In genomic region chrX:36957425-36958328, GRCh38 we compare ENCODE assay signal across 10 cellular contexts. TPM values are rescaled to one million over a fixed set of nuclear protein-coding genes. Genes with fewer than 3 reads are reported as not detected.
DNase-seq lines count a peak whose midpoint lies in the region; ATAC-seq, FAIRE-seq and TF ChIP-seq lines count a peak whose summit lies in the region.
"Had no signal": no experiment of that assay in that cellular context is flagged by ENCODE, and none has a peak within 500 bp of the region (broad histone marks: within the 10 kb centered on the region; RNA-seq: fewer than 3 reads in every experiment).

No MANE protein-coding gene starts in this region.

- intact Hi-C loops in PC-3 (cut with micrococcal nuclease): no loop called here

- no peak for FAIRE-seq in urothelium cell line (lab: Jason Lieb, UNC)

- peak; percentile 60 for TF ChIP-seq CTCF in neural cell (IDR thresholded peaks at IDR 0.05; ENCODE audit: poor library complexity, severe bottlenecking)
- no peak for TF ChIP-seq CTCF in PC-3 (conservative IDR thresholded peaks at IDR 0.05; ENCODE audit: low read depth, low read length)

- H3K9me2 ChIP-seq in neural cell (ENCODE audit: insufficient read depth, low read length) (no peaks in the 10 kb centered on the region), PC-3 (replicated peaks; ENCODE audit: low read length) (no peaks in the 10 kb centered on the region)

- TF ChIP-seq EP300 in neural cell (conservative IDR thresholded peaks at IDR 0.05; ENCODE audit: poor library complexity, severe bottlenecking): no peak

- no peaks in the 10 kb centered on the region for H4K20me1 ChIP-seq in neural cell (ENCODE audit: insufficient read depth)
- H4K20me1 ChIP-seq in PC-3 (ENCODE audit: low read length): no peaks in the 10 kb centered on the region

- H3K4me3 ChIP-seq in esophagus (ENCODE audit: low read depth in 1 of 2, low read length in 2 of 2) (peak overlapping the region; percentile 10 to 36), neural cell (ENCODE audit: low read length) (peak overlapping the region; percentile 63), PC-3 (ENCODE audit: low read length) (no peak overlapping the region), SJCRH30 (no peak overlapping the region)

- 3 to 15% methylated on average over 69 to 91 of the region's 91 CpGs for WGBS in esophagus, 2 donors

- no TSS peak for BruUV-seq in PC-3 (replicated peaks; lab: Mats Ljungman, UMichigan)

- peak overlapping the region; percentile 31 for H3K9ac ChIP-seq in neural cell (ENCODE audit: low read length)
- H3K9ac ChIP-seq in PC-3 (ENCODE audit: low read length): no peak overlapping the region

- no peaks in the 10 kb centered on the region for H3K27me3 ChIP-seq in esophagus (ENCODE audit: control insufficient read depth in 1 of 2, insufficient read depth in 2 of 2, low read length in 2 of 2)
- H3K27me3 ChIP-seq in neural cell (ENCODE audit: insufficient read depth, low read depth, low read length): peaks cover 19% of the 10 kb centered on the region
- no peaks in the 10 kb centered on the region for H3K27me3 ChIP-seq in PC-3 (ENCODE audit: low read length)
- no peaks in the 10 kb centered on the region for H3K27me3 ChIP-seq in SJCRH30

- TF ChIP-seq RAD21 in neural cell (conservative IDR thresholded peaks at IDR 0.05): peak; percentile 22

- H3K4me2 ChIP-seq in neural cell (ENCODE audit: low read length) (no peak overlapping the region), PC-3 (ENCODE audit: low read length) (no peak overlapping the region)

- H3F3A ChIP-seq in neural cell (ENCODE audit: insufficient read depth, low read length, poor library complexity, severe bottlenecking) (no peaks in the 10 kb centered on the region), PC-3 (ENCODE audit: low read length, unreplicated experiment) (no peaks in the 10 kb centered on the region)

- no peaks in the 10 kb centered on the region for H3K36me3 ChIP-seq in esophagus (ENCODE audit: control insufficient read depth in 2 of 2, insufficient read depth in 2 of 2, low read length in 1 of 2)
- no peaks in the 10 kb centered on the region for H3K36me3 ChIP-seq in neural cell (ENCODE audit: insufficient read depth, low read length)
- no peaks in the 10 kb centered on the region for H3K36me3 ChIP-seq in PC-3 (ENCODE audit: low read depth, low read length)
- H3K36me3 ChIP-seq in SJCRH30: no peaks in the 10 kb centered on the region

- H3K4me1 ChIP-seq in esophagus (ENCODE audit: control insufficient read depth in 2 of 2, insufficient read depth in 2 of 2, low read length in 1 of 2) (no peaks in the 10 kb centered on the region), PC-3 (ENCODE audit: insufficient read depth, low read length) (no peaks in the 10 kb centered on the region), SJCRH30 (no peaks in the 10 kb centered on the region)

- H3K79me2 ChIP-seq in neural cell (replicated peaks; ENCODE audit: insufficient read depth, low read length) (no peaks in the 10 kb centered on the region), PC-3 (ENCODE audit: low read length) (no peaks in the 10 kb centered on the region)

- POLR2A ChIA-PET in PC-3 (lab: Charles Lee; ENCODE audit: unreplicated experiment): no interaction called here

- ATAC-seq in PC-3: no peak
- ATAC-seq in HG03469 (IDR thresholded peaks at IDR 0.05; ENCODE audit: unreplicated experiment): no peak

- DNase-seq in ACHN (peak; percentile 39), NCI-H460 (ENCODE audit: extremely low read depth, low read depth) (peak; percentile 19), PC-3 (no peak), urothelium cell line (ENCODE audit: low spot score) (no peak), SJCRH30 (no peak)
- DNase-seq: DMS153; stimulated activated CD8-positive, alpha-beta memory T cell treated with anti-CD3 and anti-CD28 coated beads, Interleukin-4, amount 100 ng/mL, for 48 hours had no signal

- CTCF ChIA-PET in PC-3 (lab: Charles Lee): no interaction called here

- peaks cover 0 to 5% of the 10 kb centered on the region in 2 donors for H3K9me3 ChIP-seq in esophagus (ENCODE audit: control insufficient read depth in 2 of 2, insufficient read depth in 1 of 2, low read depth in 1 of 2, low read length in 1 of 2)
- H3K9me3 ChIP-seq in neural cell (ENCODE audit: low read length): no peaks in the 10 kb centered on the region
- no peaks in the 10 kb centered on the region for H3K9me3 ChIP-seq in PC-3 (ENCODE audit: low read length)
- H3K9me3 ChIP-seq in SJCRH30 (replicated peaks): no peaks in the 10 kb centered on the region

- H3K27ac ChIP-seq in esophagus (ENCODE audit: low read depth in 2 of 2, low read length in 1 of 2) (no peak overlapping the region), neural cell (ENCODE audit: low read length) (no peak overlapping the region), PC-3 (ENCODE audit: low read length) (no peak overlapping the region), SJCRH30 (no peak overlapping the region)

- in situ Hi-C loops in ACHN (cut with HindIII; ENCODE audit: low pct_ligation_motif_present, low pct_unique_long_range_greater_than_20kb, low sequenced_read_pairs): no loop called here

- H2AFZ ChIP-seq in neural cell (ENCODE audit: low read depth, low read length): no peak overlapping the region
- H2AFZ ChIP-seq in PC-3 (ENCODE audit: low read length): no peak overlapping the region

TF ChIP-seq in neural cell, 6 proteins besides CTCF, POLR2A, EP300 and RAD21:
- TF ChIP-seq MXI1 (conservative IDR thresholded peaks at IDR 0.05; ENCODE audit: poor library complexity, severe bottlenecking) (no peak), SMC3 (conservative IDR thresholded peaks at IDR 0.05; ENCODE audit: poor library complexity) (peak; percentile 43), POLR2AphosphoS5 (IDR thresholded peaks at IDR 0.05) (no peak), EZH2 (IDR thresholded peaks at IDR 0.05; ENCODE audit: borderline replicate concordance, insufficient read depth, low read length, poor library complexity, severe bottlenecking) (no peak), TAF1 (IDR thresholded peaks at IDR 0.05; ENCODE audit: low read depth) (no peak)

RNA-seq across cellular contexts. Expression of gene FAM47C, which starts 50.5 kb away (rescaled TPM):
- not detected in 2 replicates for total RNA-seq in NCI-H460 (2014; rRNA removed; shearing (Covaris generic))
- not detected in 2 replicates for polyA plus RNA-seq in NCI-H460 (2014; cell fraction: nucleus; rRNA removed)
- not detected for polyA plus RNA-seq in esophagus
- polyA plus RNA-seq in neural cell: not detected in 2 replicates
- polyA minus RNA-seq in neural cell: not detected in 2 replicates
- not detected in 2 replicates for total RNA-seq in PC-3 (2014; rRNA removed)
- total RNA-seq in SJCRH30 (2014; rRNA removed; shearing (Covaris generic)): not detected in 2 replicates

Comparison
In these comparisons a context has a peak if more than half of its experiments do, and no peak if none do; other contexts are left out.
1. DNase-seq: peak in ACHN (single experiment) and NCI-H460 (single experiment); none in PC-3 (single experiment), urothelium cell line (single experiment) and SJCRH30 (0 of 2).
2. H3K4me3 ChIP-seq: peak in esophagus (2 of 2) and neural cell (single experiment); none in PC-3 (single experiment) and SJCRH30 (single experiment).